In the genomic region with DNA sequence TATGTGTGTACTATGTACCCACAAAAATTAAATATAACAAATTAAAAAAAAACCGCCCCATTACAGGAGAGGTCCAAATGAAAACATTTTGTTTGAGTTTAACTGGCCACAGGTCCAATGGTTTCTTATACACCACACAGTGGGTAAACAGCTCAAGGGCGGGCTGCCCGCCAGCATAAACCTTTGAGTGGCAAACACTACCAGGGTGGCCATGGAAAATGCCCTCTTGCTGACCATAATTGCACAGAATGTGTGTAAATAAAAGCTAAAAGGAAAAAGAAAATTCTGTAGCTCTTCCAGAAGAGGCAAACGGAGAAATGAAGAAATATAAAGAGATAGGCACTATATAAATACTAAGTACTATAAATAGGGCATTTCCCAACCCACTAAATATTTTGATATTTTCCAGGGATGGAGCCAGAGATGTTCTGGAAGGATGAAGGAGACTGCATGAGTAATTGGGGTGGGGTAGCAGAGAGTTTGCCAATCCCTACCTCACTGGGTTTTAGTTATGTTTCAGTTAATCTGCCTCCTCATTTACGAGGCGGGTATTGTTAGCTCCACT, we compare ENCODE assay signal across 8 cellular contexts. TPM values are rescaled to one million over a fixed set of nuclear protein-coding genes. Genes with fewer than 3 reads are reported as not detected.
DNase-seq lines count a peak whose midpoint lies in the region; TF ChIP-seq lines count a peak whose summit lies in the region.

No MANE protein-coding gene starts in this region.

- H3K27me3 ChIP-seq in SU-DHL-6 (ENCODE audit: low read length) (no peaks in the 10 kb centered on the region), prostate gland (replicated peaks; ENCODE audit: insufficient read depth) (no peaks in the 10 kb centered on the region)

- H3K4me2 ChIP-seq in SU-DHL-6 (ENCODE audit: low read depth, low read length, poor library complexity, severe bottlenecking): peak overlapping the region; percentile 90

- H3K27ac ChIP-seq in SU-DHL-6 (ENCODE audit: low read depth, low read length) (peak overlapping the region; percentile 87; the same call in 1 of the 2 replicates), prostate gland (peak overlapping the region; percentile 95 to 96)

- intact Hi-C loops in prostate gland (cut with DNase I): no loop called here

- TF ChIP-seq POLR2A in prostate gland (IDR thresholded peaks at IDR 0.05): no peak

- 55% methylated on average over 6 of the region's 6 CpGs for WGBS in prostate gland

- H3K4me3 ChIP-seq in SU-DHL-6 (ENCODE audit: insufficient read depth, low read length, poor library complexity, severe bottlenecking) (peak overlapping the region; percentile 79), fibroblast of the aortic adventitia (ENCODE audit: low read depth, low read length) (peak overlapping the region; percentile 96), prostate gland (peak overlapping the region; percentile 83 to 91)

- TF ChIP-seq CTCF in SU-DHL-6 (IDR thresholded peaks at IDR 0.05; ENCODE audit: insufficient read depth, low read length, poor library complexity, severe bottlenecking): no peak
- TF ChIP-seq CTCF in fibroblast of the aortic adventitia (IDR thresholded peaks at IDR 0.05; ENCODE audit: insufficient read depth, low read length): no peak
- TF ChIP-seq CTCF in prostate gland (IDR thresholded peaks at IDR 0.05): no peak

- DNase-seq in DMS53 (lab: John Stamatoyannopoulos, UW) (peak; percentile 51), DMS53 treated with DMSO at 0.1 percent for 48 hours (lab: John Stamatoyannopoulos, UW; ENCODE audit: unreplicated experiment) (no peak), fibroblast of the aortic adventitia (ENCODE audit: low read depth) (peak; percentile 95), prostate gland (ENCODE audit: low spot score) (peak; percentile 35), OCI-M1 (lab: John Stamatoyannopoulos, UW) (no peak), SKM-1 (lab: John Stamatoyannopoulos, UW; ENCODE audit: unreplicated experiment) (no peak), midbrain (lab: John Stamatoyannopoulos, UW) (no peak)

- H3K9me2 ChIP-seq in SU-DHL-6 (replicated peaks; ENCODE audit: insufficient read depth, low read length): no peaks in the 10 kb centered on the region

- H3K9me3 ChIP-seq in SU-DHL-6 (ENCODE audit: insufficient read depth, low read length): no peaks in the 10 kb centered on the region
- no peaks in the 10 kb centered on the region for H3K9me3 ChIP-seq in prostate gland

- peak overlapping the region; percentile 82 for H2AFZ ChIP-seq in SU-DHL-6 (ENCODE audit: low read depth, low read length, severe bottlenecking)

- peaks cover 7% of the 10 kb centered on the region for H3F3A ChIP-seq in SU-DHL-6 (ENCODE audit: insufficient read depth)

- peaks cover 35% of the 10 kb centered on the region for H3K79me2 ChIP-seq in SU-DHL-6 (ENCODE audit: insufficient read depth, low read length)

- H3K36me3 ChIP-seq in SU-DHL-6 (ENCODE audit: low read length) (peaks cover 11% of the 10 kb centered on the region), prostate gland (no peaks in the 10 kb centered on the region)

- peaks cover 18% of the 10 kb centered on the region for H4K20me1 ChIP-seq in SU-DHL-6 (ENCODE audit: low read depth, low read length)

- peak overlapping the region; percentile 90 for H3K9ac ChIP-seq in SU-DHL-6 (ENCODE audit: low read length)

- no peaks in the 10 kb centered on the region for H3K4me1 ChIP-seq in prostate gland (replicated peaks)

RNA-seq across cellular contexts. Expression of gene CDC5L, which starts 1.1 kb away (rescaled TPM):
- total RNA-seq in fibroblast of the aortic adventitia (ENCODE audit: low replicate concordance) (27.2 and 29.0 TPM in 2 replicates), prostate gland (10 to 100 TPM; 18.0 to 18.9 TPM)

RNA-seq across cellular contexts. Expression of gene SPATS1, which starts 44.0 kb away (rescaled TPM):
- total RNA-seq in fibroblast of the aortic adventitia (ENCODE audit: low replicate concordance) (not detected in 2 replicates), prostate gland (1 to 10 TPM in 1 of 2 donors, not detected in 1; 2.0 TPM)

Comparison
In these comparisons a context has a peak if more than half of its experiments do, and no peak if none do; other contexts are left out.
1. DNase-seq: peak in DMS53 (single experiment), fibroblast of the aortic adventitia (single experiment) and prostate gland (single experiment); none in DMS53 treated with DMSO at 0.1 percent for 48 hours (single experiment), OCI-M1 (single experiment), SKM-1 (single experiment) and midbrain (single experiment).
2. Peak in every context shown above with its lines, with median percentiles within 50 percentile points of each other: H3K4me3 ChIP-seq.